15 cellular contexts compared by ENCODE assay signal in the genomic region with DNA sequence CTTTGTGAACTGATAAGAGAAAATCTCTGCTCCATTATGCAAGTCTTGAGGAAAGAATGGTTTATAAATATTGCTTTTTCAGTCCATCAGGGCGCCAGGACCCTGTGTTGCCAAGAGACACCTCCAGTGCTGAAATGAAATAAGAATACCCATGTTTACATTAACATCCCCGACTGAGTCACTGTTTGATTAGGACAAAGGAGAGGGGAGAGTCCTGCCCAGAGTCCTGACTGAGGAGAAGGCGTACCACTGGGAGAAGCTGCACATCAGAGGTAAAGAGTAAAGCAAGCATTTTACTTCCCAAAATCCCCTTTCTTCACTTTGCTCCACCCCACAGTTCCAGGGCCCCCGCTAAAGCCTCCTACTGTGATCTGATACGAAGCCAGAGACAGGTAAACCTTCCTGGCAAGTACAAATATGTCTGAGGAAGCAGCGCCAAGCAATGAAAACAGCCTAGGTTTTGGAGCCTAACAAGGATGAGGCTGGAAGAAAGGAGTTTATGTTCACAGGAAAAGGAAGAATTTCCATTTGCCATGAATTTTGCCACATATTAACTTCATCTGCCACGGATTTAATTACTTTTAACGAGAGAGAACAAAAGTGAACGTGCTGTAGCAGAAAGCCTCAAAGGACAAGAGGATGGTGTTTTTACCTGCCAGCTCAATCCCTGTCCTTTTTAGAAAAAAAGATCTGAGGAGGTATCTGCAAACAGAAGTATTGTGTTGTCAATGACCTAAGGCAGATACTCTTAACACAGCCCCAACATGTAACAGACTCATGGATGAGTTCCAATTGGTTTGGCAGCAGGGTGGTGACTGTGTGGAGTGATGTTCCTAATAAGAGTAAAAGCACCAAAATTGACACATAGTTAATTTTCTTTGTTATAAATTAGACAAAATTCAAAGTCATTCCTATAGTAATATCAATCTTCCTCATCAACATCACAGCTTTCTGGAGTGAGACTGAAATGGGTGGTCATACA.
A peak's percentile ranks its signal among the peaks of the same experiment; 100 is the strongest.
DNase-seq lines count a peak whose midpoint lies in the region; ATAC-seq, FAIRE-seq and TF ChIP-seq lines count a peak whose summit lies in the region.
"Had no signal": no experiment of that assay in that cellular context is flagged by ENCODE, and none has a peak within 500 bp of the region (broad histone marks: within the 10 kb centered on the region; RNA-seq: fewer than 3 reads in every experiment).

No MANE protein-coding gene starts in this region.

- H3K4me1 Mint-ChIP-seq in CD4-positive, alpha-beta memory T cell: peaks cover 0 to 4% (median under 1%) of the 10 kb centered on the region in 4 donors
- H3K4me1 Mint-ChIP-seq: activated CD4-positive, alpha-beta T cell treated with anti-CD3 and anti-CD28 coated beads, Interleukin-2, amount 10 ng/mL, durations not matched to agents 7 days and 5 days; immature natural killer cell; stimulated activated effector memory CD8-positive, alpha-beta T cell treated with anti-CD3 and anti-CD28 coated beads, Interleukin-12 subunit alpha, Interleukin-12 subunit beta, amount 100 ng/mL, for 72 hours; T-helper 17 cell had no signal

- CTCF ChIA-PET in HepG2 (lab: Yijun Ruan, JAX; ENCODE audit: low intra/inter-chr PET ratio, low total read pairs): no interaction called here
- CTCF ChIA-PET in CD4-positive, alpha-beta memory T cell (lab: Charles Lee; ENCODE audit: partially characterized antibody): no interaction called here

- no peak overlapping the region for H3K4me2 ChIP-seq in HepG2 (ENCODE audit: low read depth, low read length)

- intact Hi-C loops in HepG2 (cut with micrococcal nuclease; ENCODE audit: unreplicated experiment): no loop called here
- intact Hi-C loops in right lobe of liver (cut with DNase I): no loop called here
- intact Hi-C loops in CD4-positive, alpha-beta memory T cell (cut with micrococcal nuclease): no loop called here
- intact Hi-C loops in aorta (cut with DNase I): no loop called here

- no peaks in the 10 kb centered on the region for H4K20me1 ChIP-seq in HepG2 (ENCODE audit: insufficient read depth, low read length)

- H3K4me3 ChIP-seq in HepG2 (replicated peaks in 1 of 3; ENCODE audit: insufficient read depth in 1 of 3, low read depth in 2 of 3, low read length in 3 of 3) (no peak overlapping the region), right lobe of liver (no peak overlapping the region), bronchial epithelial cell (ENCODE audit: low read depth, low read length) (no peak overlapping the region), aorta (ENCODE audit: low read length in 2 of 2) (no peak overlapping the region)
- no peak overlapping the region for H3K4me3 ChIP-seq in CD4-positive, alpha-beta memory T cell (ENCODE audit: low read length in 2 of 2)
- H3K4me3 ChIP-seq: uterus had no signal

- no peaks in the 10 kb centered on the region for H3K9me3 ChIP-seq in HepG2 (ENCODE audit: low read length)
- no peaks in the 10 kb centered on the region for H3K9me3 ChIP-seq in right lobe of liver
- no peaks in the 10 kb centered on the region for H3K9me3 ChIP-seq in CD4-positive, alpha-beta memory T cell (ENCODE audit: control insufficient read depth in 1 of 2, low read length in 2 of 2)
- H3K9me3 ChIP-seq in aorta (ENCODE audit: control insufficient read depth, low read length): no peaks in the 10 kb centered on the region
- H3K9me3 ChIP-seq: uterus had no signal

- in situ Hi-C loops in HepG2 (cut with HindIII; ENCODE audit: extremely low pct_ligation_motif_present, low pct_unique_long_range_greater_than_20kb): no loop called here

- BruUV-seq in HepG2 (replicated peaks; lab: Mats Ljungman, UMichigan): no TSS peak

- no peak overlapping the region for H3K27ac ChIP-seq in HepG2 (ENCODE audit: extremely low read length, insufficient read depth, low read length)
- no peak overlapping the region for H3K27ac ChIP-seq in right lobe of liver
- H3K27ac ChIP-seq in CD4-positive, alpha-beta memory T cell (ENCODE audit: low read depth, low read length): no peak overlapping the region
- no peak overlapping the region for H3K27ac ChIP-seq in aorta (ENCODE audit: low read depth in 1 of 2, low read length in 2 of 2)
- H3K27ac ChIP-seq: uterus had no signal

- DNase-seq in HepG2 (ENCODE audit: low spot score) (no peak), right lobe of liver (no peak), NCI-H2196 treated with DMSO at 0.1 percent for 48 hours (lab: John Stamatoyannopoulos, UW; ENCODE audit: unreplicated experiment) (peak; percentile 43), bronchial epithelial cell (ENCODE audit: low read depth) (peak; percentile 60), urothelium cell line (ENCODE audit: low spot score) (peak; percentile 43), aorta (no peak)
- no peak for DNase-seq in stimulated activated naive CD4-positive, alpha-beta T cell treated with Interleukin-2 at 50 U/mL for 16 hours (lab: John Stamatoyannopoulos, UW)
- no peak for DNase-seq in CD4-positive, alpha-beta memory T cell
- DNase-seq: activated CD4-positive, alpha-beta T cell treated with anti-CD3 and anti-CD28 coated beads, Interleukin-2, amount 10 ng/mL, durations not matched to agents 7 days and 5 days; activated gamma-delta T cell; immature natural killer cell; NCI-H1105 treated with DMSO at 0.1 percent for 48 hours; T-helper 17 cell; uterus had no signal

- TF ChIP-seq RAD21 in HepG2 (CRISPR knock-in tag; IDR thresholded peaks at IDR 0.05): no peak

- TF ChIP-seq EP300 in HepG2 (IDR thresholded peaks at IDR 0.05; ENCODE audit: low read depth in 2 of 2, low read length in 2 of 2) (no peak), HepG2 (CRISPR knock-in tag; IDR thresholded peaks at IDR 0.05; ENCODE audit: borderline replicate concordance) (no peak)

- no peaks in the 10 kb centered on the region for H3K36me3 ChIP-seq in HepG2 (replicated peaks in 1 of 2; ENCODE audit: control insufficient read depth in 1 of 2, insufficient read depth in 2 of 2, low read length in 2 of 2)
- no peaks in the 10 kb centered on the region for H3K36me3 ChIP-seq in right lobe of liver
- no peaks in the 10 kb centered on the region for H3K36me3 ChIP-seq in bronchial epithelial cell (ENCODE audit: control insufficient read depth, insufficient read depth, low read length)
- no peaks in the 10 kb centered on the region for H3K36me3 ChIP-seq in CD4-positive, alpha-beta memory T cell (ENCODE audit: insufficient read depth, low read length)
- no peaks in the 10 kb centered on the region for H3K36me3 ChIP-seq in aorta (ENCODE audit: control insufficient read depth in 1 of 2, insufficient read depth in 2 of 2, low read length in 1 of 2)
- H3K36me3 ChIP-seq: uterus had no signal

- peaks cover 0 to 7% of the 10 kb centered on the region in 2 donors for H3K27me3 Mint-ChIP-seq in CD4-positive, alpha-beta memory T cell
- H3K27me3 Mint-ChIP-seq: activated CD4-positive, alpha-beta T cell treated with anti-CD3 and anti-CD28 coated beads, Interleukin-2, amount 10 ng/mL, durations not matched to agents 7 days and 5 days had no signal

- H2AFZ ChIP-seq in HepG2 (ENCODE audit: low read length): no peak overlapping the region

- H3K27me3 ChIP-seq in HepG2 (ENCODE audit: control insufficient read depth in 1 of 2, insufficient read depth in 2 of 2, low read length in 2 of 2): peaks cover 0 to 5% of the 10 kb centered on the region in 2 experiments; a peak in 1 of 5 replicates
- H3K27me3 ChIP-seq in right lobe of liver: no peaks in the 10 kb centered on the region
- no peaks in the 10 kb centered on the region for H3K27me3 ChIP-seq in bronchial epithelial cell (ENCODE audit: control insufficient read depth, insufficient read depth, low read length)
- no peaks in the 10 kb centered on the region for H3K27me3 ChIP-seq in CD4-positive, alpha-beta memory T cell (ENCODE audit: insufficient read depth, low read length)
- peaks cover 0 to 1% of the 10 kb centered on the region in 2 donors for H3K27me3 ChIP-seq in aorta (ENCODE audit: control insufficient read depth in 1 of 2, insufficient read depth in 2 of 2, low read length in 1 of 2)
- H3K27me3 ChIP-seq: uterus had no signal

- 2% methylated on average over 9 of the region's 9 CpGs for WGBS in HepG2 (ENCODE audit: low lambda C conversion rate)
- 22% methylated on average over 9 of the region's 9 CpGs for WGBS in right lobe of liver (ENCODE audit: insufficient coverage, low coverage, low lambda C conversion rate, missing lambda C conversion rate)
- 51 to 52% methylated on average over 9 of the region's 9 CpGs for WGBS in aorta, 2 donors

- no peak for ATAC-seq in HepG2
- ATAC-seq in right lobe of liver: no peak
- no peak for ATAC-seq in aorta (ENCODE audit: low FRiP score)
- ATAC-seq: stimulated activated effector memory CD8-positive, alpha-beta T cell treated with anti-CD3 and anti-CD28 coated beads, Interleukin-12 subunit alpha, Interleukin-12 subunit beta, amount 100 ng/mL, for 72 hours; T-helper 17 cell had no signal

- H3K9me3 Mint-ChIP-seq in CD4-positive, alpha-beta memory T cell: no peaks in the 10 kb centered on the region
- H3K9me3 Mint-ChIP-seq: activated CD4-positive, alpha-beta T cell treated with anti-CD3 and anti-CD28 coated beads, Interleukin-2, amount 10 ng/mL, durations not matched to agents 7 days and 5 days; immature natural killer cell; stimulated activated effector memory CD8-positive, alpha-beta T cell treated with anti-CD3 and anti-CD28 coated beads, Interleukin-12 subunit alpha, Interleukin-12 subunit beta, amount 100 ng/mL, for 72 hours had no signal

- POLR2A ChIA-PET in HepG2 (lab: Yijun Ruan, JAX): no interaction called here
- POLR2A ChIA-PET in CD4-positive, alpha-beta memory T cell (lab: Charles Lee; ENCODE audit: partially characterized antibody): no interaction called here

- TF ChIP-seq CTCF in HepG2 (CRISPR knock-in tag; IDR thresholded peaks at IDR 0.05): no peak
- TF ChIP-seq CTCF in right lobe of liver (IDR thresholded peaks at IDR 0.05): no peak
- TF ChIP-seq CTCF in bronchial epithelial cell (IDR thresholded peaks at IDR 0.05; ENCODE audit: insufficient read depth, low read length, severe bottlenecking): no peak

- no peak overlapping the region for H3K4me3 Mint-ChIP-seq in CD4-positive, alpha-beta memory T cell
- H3K4me3 Mint-ChIP-seq: activated CD4-positive, alpha-beta T cell treated with anti-CD3 and anti-CD28 coated beads, Interleukin-2, amount 10 ng/mL, durations not matched to agents 7 days and 5 days; immature natural killer cell; stimulated activated effector memory CD8-positive, alpha-beta T cell treated with anti-CD3 and anti-CD28 coated beads, Interleukin-12 subunit alpha, Interleukin-12 subunit beta, amount 100 ng/mL, for 72 hours; T-helper 17 cell had no signal

- no peaks in the 10 kb centered on the region for H3K4me1 ChIP-seq in HepG2 (ENCODE audit: insufficient read depth, low read length)
- H3K4me1 ChIP-seq in right lobe of liver: no peaks in the 10 kb centered on the region
- H3K4me1 ChIP-seq in CD4-positive, alpha-beta memory T cell (ENCODE audit: insufficient read depth, low read length): no peaks in the 10 kb centered on the region
- no peaks in the 10 kb centered on the region for H3K4me1 ChIP-seq in aorta (ENCODE audit: control insufficient read depth in 1 of 2, insufficient read depth in 2 of 2, low read length in 2 of 2)
- H3K4me1 ChIP-seq: uterus had no signal

- no peak for FAIRE-seq in HepG2 (lab: Jason Lieb, UNC)
- FAIRE-seq in bronchial epithelial cell (lab: Jason Lieb, UNC): no peak
- FAIRE-seq in urothelium cell line (lab: Jason Lieb, UNC): no peak

- H3K9ac ChIP-seq in HepG2 (ENCODE audit: insufficient read depth, low read depth, low read length): no peak overlapping the region

- H3K27ac Mint-ChIP-seq in CD4-positive, alpha-beta memory T cell: no peak overlapping the region
- H3K27ac Mint-ChIP-seq: activated CD4-positive, alpha-beta T cell treated with anti-CD3 and anti-CD28 coated beads, Interleukin-2, amount 10 ng/mL, durations not matched to agents 7 days and 5 days; immature natural killer cell; stimulated activated effector memory CD8-positive, alpha-beta T cell treated with anti-CD3 and anti-CD28 coated beads, Interleukin-12 subunit alpha, Interleukin-12 subunit beta, amount 100 ng/mL, for 72 hours; T-helper 17 cell had no signal

- no peak for TF ChIP-seq POLR2A in HepG2 (IDR thresholded peaks at IDR 0.05; ENCODE audit: insufficient read depth in 1 of 2, low read depth in 2 of 2, low read length in 2 of 2)
- no peak for TF ChIP-seq POLR2A in right lobe of liver (IDR thresholded peaks at IDR 0.05)

- H3K79me2 ChIP-seq in HepG2 (ENCODE audit: insufficient read depth, low read length): no peaks in the 10 kb centered on the region

- no peaks in the 10 kb centered on the region for H3K36me3 Mint-ChIP-seq in CD4-positive, alpha-beta memory T cell
- H3K36me3 Mint-ChIP-seq: immature natural killer cell; stimulated activated effector memory CD8-positive, alpha-beta T cell treated with anti-CD3 and anti-CD28 coated beads, Interleukin-12 subunit alpha, Interleukin-12 subunit beta, amount 100 ng/mL, for 72 hours had no signal

Comparison
In these comparisons a context has a peak if more than half of its experiments do, and no peak if none do; other contexts are left out.
1. DNase-seq: peak in NCI-H2196 treated with DMSO at 0.1 percent for 48 hours (single experiment), bronchial epithelial cell (single experiment) and urothelium cell line (single experiment); none in HepG2 (single experiment), right lobe of liver (0 of 3), stimulated activated naive CD4-positive, alpha-beta T cell treated with Interleukin-2 at 50 U/mL for 16 hours (single experiment), CD4-positive, alpha-beta memory T cell (0 of 5) and aorta (0 of 2).